12 cellular contexts compared by ENCODE assay signal in genomic region chr5:123455640-123456039, GRCh38. TPM values are rescaled to one million over a fixed set of nuclear protein-coding genes. Genes with fewer than 3 reads are reported as not detected.
DNase-seq lines count a peak whose midpoint lies in the region; ATAC-seq and TF ChIP-seq lines count a peak whose summit lies in the region.
"Had no signal": no experiment of that assay in that cellular context is flagged by ENCODE, and none has a peak within 500 bp of the region (broad histone marks: within the 10 kb centered on the region; RNA-seq: fewer than 3 reads in every experiment).

No MANE protein-coding gene starts in this region.

- peaks cover 0 to 2% (median 0%) of the 10 kb centered on the region in 4 donors for H3K4me1 ChIP-seq in upper lobe of left lung

- TF ChIP-seq CTCF in upper lobe of left lung (IDR thresholded peaks at IDR 0.05), result no peak

- H3K9me3 ChIP-seq in upper lobe of left lung, result no peaks in the 10 kb centered on the region
- H3K9me3 ChIP-seq: gastroesophageal sphincter, SJSA1 had no signal

- no peak for TF ChIP-seq POLR2A in upper lobe of left lung (IDR thresholded peaks at IDR 0.05)

- WGBS in upper lobe of left lung, 2 donors, result 43 to 72% methylated on average over 2 of the region's 2 CpGs

- no peaks in the 10 kb centered on the region for H3K36me3 ChIP-seq in upper lobe of left lung
- H3K36me3 ChIP-seq: gastroesophageal sphincter, SJSA1 had no signal

- ATAC-seq in GM19351 (IDR thresholded peaks at IDR 0.05; ENCODE audit: unreplicated experiment) (peak; percentile 89), HG02973 (IDR thresholded peaks at IDR 0.05; ENCODE audit: unreplicated experiment) (peak; percentile 96), upper lobe of left lung (ENCODE audit: low FRiP score in 2 of 2) (no peak)
- ATAC-seq: gastroesophageal sphincter; stimulated activated memory B cell treated with anti-CD40 and anti-IgM and Interleukin-4, amounts not matched to agents 10 μg/mL and 1 μg/mL and 100 μg/mL, for 72 hours had no signal

- DNase-seq in AML-193 (lab: John Stamatoyannopoulos, UW), result peak; percentile 20 to 22
- DNase-seq in NCI-H82 (lab: John Stamatoyannopoulos, UW), result peak; percentile 63
- DNase-seq in D341Med (ENCODE audit: low spot score), result no peak
- no peak for DNase-seq in midbrain (lab: John Stamatoyannopoulos, UW)
- DNase-seq in upper lobe of left lung, result no peak
- DNase-seq in activated CD4-positive, alpha-beta T cell treated with anti-CD3 and anti-CD28 coated beads for 1 hour, result no peak

- no peak overlapping the region for H3K27ac ChIP-seq in upper lobe of left lung
- H3K27ac ChIP-seq: gastroesophageal sphincter, parathyroid adenoma, SJSA1 had no signal

- no peak overlapping the region for H3K4me3 ChIP-seq in upper lobe of left lung
- H3K4me3 ChIP-seq: gastroesophageal sphincter, SJSA1 had no signal

- no peak for TF ChIP-seq EP300 in upper lobe of left lung (IDR thresholded peaks at IDR 0.05)

- H3K27me3 ChIP-seq in upper lobe of left lung, result no peaks in the 10 kb centered on the region
- H3K27me3 ChIP-seq: gastroesophageal sphincter had no signal

RNA-seq across cellular contexts. Expression of gene CEP120, which starts 32.4 kb away (rescaled TPM):
- total RNA-seq in upper lobe of left lung, result 10 to 100 TPM; 13.2 to 43.0 (median 22.1) TPM

RNA-seq across cellular contexts. Expression of gene CSNK1G3, which starts 56.3 kb away (rescaled TPM):
- 10 to 100 TPM; 23.5 to 61.5 (median 34.5) TPM for total RNA-seq in upper lobe of left lung

Comparison
In these comparisons a context has a peak if more than half of its experiments do, and no peak if none do; other contexts are left out.
1. DNase-seq: peak in AML-193 (2 of 2) and NCI-H82 (single experiment); none in D341Med (single experiment), midbrain (single experiment), upper lobe of left lung (0 of 2) and activated CD4-positive, alpha-beta T cell treated with anti-CD3 and anti-CD28 coated beads for 1 hour (single experiment).
2. ATAC-seq: peak in GM19351 (single experiment) and HG02973 (single experiment); none in upper lobe of left lung (0 of 2).